29 cellular contexts compared by ENCODE assay signal in genomic region chr16:168424-168823, GRCh38. TPM values are rescaled to one million over a fixed set of nuclear protein-coding genes. Genes with fewer than 3 reads are reported as not detected.
DNase-seq lines count a peak whose midpoint lies in the region; ATAC-seq and TF ChIP-seq lines count a peak whose summit lies in the region.
"Had no signal": no experiment of that assay in that cellular context is flagged by ENCODE, and none has a peak within 500 bp of the region (broad histone marks: within the 10 kb centered on the region; RNA-seq: fewer than 3 reads in every experiment).

No MANE protein-coding gene starts in this region.

- H3K36me3 Mint-ChIP-seq in MCF 10A (ENCODE audit: insufficient read depth, unreplicated experiment) = no peaks in the 10 kb centered on the region
- H3K36me3 Mint-ChIP-seq: naive B cell, type B pancreatic cell had no signal

- CTCF ChIA-PET in MCF 10A (lab: Yijun Ruan, JAX) = no interaction called here

- POLR2A ChIA-PET in MCF 10A (lab: Yijun Ruan, JAX) = interaction anchor here (0.6 kb wide), 1 partner anchor 199 kb away, joined by 3 read pairs; no protein-coding TSS in a partner anchor

- no peak overlapping the region for H3K4me3 ChIP-seq in breast epithelium
- H3K4me3 ChIP-seq: left lung had no signal

- peak in 2 of 3 experiments; percentile 26 to 74 for DNase-seq in NCI-H1417 (lab: John Stamatoyannopoulos, UW)
- DNase-seq in NCI-H1417 treated with DMSO at 0.1 percent for 48 hours (lab: John Stamatoyannopoulos, UW) = no peak
- peak; percentile 26 for DNase-seq in MCF 10A (ENCODE audit: unreplicated experiment)
- DNase-seq in breast epithelium (ENCODE audit: low spot score in 2 of 2) = no peak
- peak; percentile 82 for DNase-seq in RPMI8226
- no peak for DNase-seq in NCI-H524 (lab: John Stamatoyannopoulos, UW)
- DNase-seq in T1000 (lab: John Stamatoyannopoulos, UW) = no peak
- DNase-seq: activated CD8-positive, alpha-beta T cell treated with anti-CD3 and anti-CD28 coated beads, Interleukin-2, amount 10 ng/mL, durations not matched to agents 7 days and 5 days; activated gamma-delta T cell treated with Interleukin-2 at 50 U/mL for 16 hours; activated T-cell treated with anti-CD3 and anti-CD28 coated beads for 4 hours; brain microvascular endothelial cell; effector CD4-positive, alpha-beta T cell; EL; head of caudate nucleus; mesendoderm; naive B cell; NCI-H1436; NCI-H226; occipital lobe; SIG-M5 had no signal

- H3K4me1 ChIP-seq in breast epithelium = peaks cover 6 to 8% of the 10 kb centered on the region in 2 donors

- TF ChIP-seq POLR2A in breast epithelium (IDR thresholded peaks at IDR 0.05) = no peak

- no peaks in the 10 kb centered on the region for H3K4me1 Mint-ChIP-seq in MCF 10A (ENCODE audit: insufficient read depth, unreplicated experiment)

- ATAC-seq in HG02678 (IDR thresholded peaks at IDR 0.05; ENCODE audit: unreplicated experiment) = no peak
- ATAC-seq: activated CD4-positive, CD25-positive, alpha-beta regulatory T cell treated with anti-CD3 and anti-CD28 coated beads, Interleukin-2, amount 50 U/mL, for 24 hours; activated CD8-positive, alpha-beta T cell treated with anti-CD3 and anti-CD28 coated beads, Interleukin-2, amount 10 ng/mL, durations not matched to agents 7 days and 5 days; left lung; Panc1 had no signal

- H3K27me3 ChIP-seq in breast epithelium = peaks cover 22 to 66% of the 10 kb centered on the region in 2 donors

- BruUV-seq in MCF 10A (replicated peaks; lab: Mats Ljungman, UMichigan) = no TSS peak

- no peaks in the 10 kb centered on the region for H3K9me3 ChIP-seq in breast epithelium
- H3K9me3 ChIP-seq: left lung had no signal

- no peak overlapping the region for H3K27ac Mint-ChIP-seq in MCF 10A (ENCODE audit: low read depth, unreplicated experiment)
- H3K27ac Mint-ChIP-seq: activated CD8-positive, alpha-beta T cell treated with anti-CD3 and anti-CD28 coated beads, Interleukin-2, amount 10 ng/mL, durations not matched to agents 7 days and 5 days; B cell; type B pancreatic cell had no signal

- no peak overlapping the region for H3K27ac ChIP-seq in breast epithelium
- H3K27ac ChIP-seq: brain microvascular endothelial cell, left lung had no signal

- no peaks in the 10 kb centered on the region for H3K9me3 Mint-ChIP-seq in MCF 10A (ENCODE audit: unreplicated experiment)
- H3K9me3 Mint-ChIP-seq: naive B cell, type B pancreatic cell had no signal

- intact Hi-C loops in MCF 10A (cut with micrococcal nuclease) = no loop called here
- intact Hi-C loops in breast epithelium (cut with DNase I; ENCODE audit: low total_unique reads) = no loop called here

- no peak overlapping the region for H3K4me3 Mint-ChIP-seq in MCF 10A (ENCODE audit: unreplicated experiment)
- H3K4me3 Mint-ChIP-seq: activated CD8-positive, alpha-beta T cell treated with anti-CD3 and anti-CD28 coated beads, Interleukin-2, amount 10 ng/mL, durations not matched to agents 7 days and 5 days; B cell; type B pancreatic cell had no signal

- peaks cover 23% of the 10 kb centered on the region for H3K27me3 Mint-ChIP-seq in MCF 10A (ENCODE audit: insufficient read depth, unreplicated experiment)

- TF ChIP-seq CTCF in MCF 10A (IDR thresholded peaks at IDR 0.05; ENCODE audit: unreplicated experiment) (no peak), breast epithelium (IDR thresholded peaks at IDR 0.05) (no peak)

- H3K36me3 ChIP-seq in breast epithelium = no peaks in the 10 kb centered on the region
- H3K36me3 ChIP-seq: brain microvascular endothelial cell, left lung had no signal

RNA-seq across cellular contexts. Expression of gene HBM, which starts 2.6 kb away (rescaled TPM):
- total RNA-seq in MCF 10A (2022) (not detected in 2 replicates), breast epithelium (1 to 10 TPM in 1 of 3 donors, not detected in 2; 1.3 TPM)
- total RNA-seq: A172; activated CD8-positive, alpha-beta T cell treated with anti-CD3 and anti-CD28 coated beads, Interleukin-2, amount 10 ng/mL, durations not matched to agents 7 days and 5 days; epithelial cell of proximal tubule; fibroblast of villous mesenchyme; left lung had no signal

RNA-seq across cellular contexts. Expression of gene HBA2, which starts 4.3 kb away (rescaled TPM):
- total RNA-seq in MCF 10A (2022) (not detected in 2 replicates), breast epithelium (10 to 100 TPM; 46.4 to 83.6 (median 52.2) TPM)
- total RNA-seq: A172; activated CD8-positive, alpha-beta T cell treated with anti-CD3 and anti-CD28 coated beads, Interleukin-2, amount 10 ng/mL, durations not matched to agents 7 days and 5 days; epithelial cell of proximal tubule; fibroblast of villous mesenchyme had no signal

RNA-seq across cellular contexts. Expression of gene HBA1, which starts 8.1 kb away (rescaled TPM):
- total RNA-seq in MCF 10A (2022) (2.2 and 2.9 TPM in 2 replicates), breast epithelium (10 to 100 TPM in 2 of 3 donors, 1 to 10 TPM in 1; 5.6 to 15.2 (median 10.4) TPM)
- total RNA-seq: A172; activated CD8-positive, alpha-beta T cell treated with anti-CD3 and anti-CD28 coated beads, Interleukin-2, amount 10 ng/mL, durations not matched to agents 7 days and 5 days; epithelial cell of proximal tubule; fibroblast of villous mesenchyme had no signal

RNA-seq across cellular contexts. Expression of gene HBQ1, which starts 11.8 kb away (rescaled TPM):
- total RNA-seq in MCF 10A (2022) = not detected in 2 replicates
- not detected for total RNA-seq in breast epithelium
- total RNA-seq: A172; activated CD8-positive, alpha-beta T cell treated with anti-CD3 and anti-CD28 coated beads, Interleukin-2, amount 10 ng/mL, durations not matched to agents 7 days and 5 days; B cell; fibroblast of villous mesenchyme; left lung had no signal

RNA-seq across cellular contexts. Expression of gene HBZ, which starts 16.0 kb away (rescaled TPM):
- not detected in 2 replicates for total RNA-seq in MCF 10A (2022)
- not detected for total RNA-seq in breast epithelium
- total RNA-seq: A172; activated CD8-positive, alpha-beta T cell treated with anti-CD3 and anti-CD28 coated beads, Interleukin-2, amount 10 ng/mL, durations not matched to agents 7 days and 5 days; B cell; epithelial cell of proximal tubule; fibroblast of villous mesenchyme; left lung had no signal

Comparison
In these comparisons a context has a peak if more than half of its experiments do, and no peak if none do; other contexts are left out.
1. DNase-seq: peak in NCI-H1417 (2 of 3), MCF 10A (single experiment) and RPMI8226 (single experiment); none in NCI-H1417 treated with DMSO at 0.1 percent for 48 hours (single experiment), breast epithelium (0 of 2), NCI-H524 (0 of 2) and T1000 (single experiment).